1 cellular context compared by ENCODE assay signal in the genomic region with DNA sequence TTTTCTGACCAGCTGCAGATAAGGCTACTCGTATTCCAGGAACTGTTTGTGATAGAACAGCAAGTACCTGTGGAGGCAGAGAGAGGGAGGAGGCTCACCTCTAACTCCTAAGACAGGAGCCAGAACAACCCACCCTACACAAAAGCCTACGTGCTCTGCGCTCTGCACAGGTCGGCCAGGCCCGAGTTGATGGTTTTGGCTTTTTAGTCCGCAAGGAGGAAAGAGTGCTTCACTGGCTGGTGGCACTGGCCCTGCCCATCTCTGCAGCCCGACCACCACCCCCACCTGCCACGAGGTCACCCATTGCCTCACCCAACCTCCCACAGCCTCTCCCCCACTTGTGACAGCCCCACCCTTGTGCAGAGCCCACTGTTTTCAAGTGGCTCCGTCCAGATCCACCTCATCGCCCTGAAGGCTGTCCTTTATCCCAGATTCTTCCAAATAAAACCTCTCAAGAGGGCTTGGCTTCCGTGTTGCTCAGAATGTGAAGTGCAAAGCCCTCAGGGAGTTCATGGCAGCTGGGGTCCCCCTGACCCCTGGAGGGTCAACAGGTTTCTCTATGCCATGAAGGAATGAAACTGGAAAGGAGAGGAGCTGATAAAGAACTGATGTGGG.
TF ChIP-seq lines count a peak whose summit lies in the region.

No MANE protein-coding gene starts in this region.

TF ChIP-seq in GM23338, 12 proteins besides CTCF, POLR2A, EP300 and RAD21 (continued from another document):
- TF ChIP-seq, protein P1, sequence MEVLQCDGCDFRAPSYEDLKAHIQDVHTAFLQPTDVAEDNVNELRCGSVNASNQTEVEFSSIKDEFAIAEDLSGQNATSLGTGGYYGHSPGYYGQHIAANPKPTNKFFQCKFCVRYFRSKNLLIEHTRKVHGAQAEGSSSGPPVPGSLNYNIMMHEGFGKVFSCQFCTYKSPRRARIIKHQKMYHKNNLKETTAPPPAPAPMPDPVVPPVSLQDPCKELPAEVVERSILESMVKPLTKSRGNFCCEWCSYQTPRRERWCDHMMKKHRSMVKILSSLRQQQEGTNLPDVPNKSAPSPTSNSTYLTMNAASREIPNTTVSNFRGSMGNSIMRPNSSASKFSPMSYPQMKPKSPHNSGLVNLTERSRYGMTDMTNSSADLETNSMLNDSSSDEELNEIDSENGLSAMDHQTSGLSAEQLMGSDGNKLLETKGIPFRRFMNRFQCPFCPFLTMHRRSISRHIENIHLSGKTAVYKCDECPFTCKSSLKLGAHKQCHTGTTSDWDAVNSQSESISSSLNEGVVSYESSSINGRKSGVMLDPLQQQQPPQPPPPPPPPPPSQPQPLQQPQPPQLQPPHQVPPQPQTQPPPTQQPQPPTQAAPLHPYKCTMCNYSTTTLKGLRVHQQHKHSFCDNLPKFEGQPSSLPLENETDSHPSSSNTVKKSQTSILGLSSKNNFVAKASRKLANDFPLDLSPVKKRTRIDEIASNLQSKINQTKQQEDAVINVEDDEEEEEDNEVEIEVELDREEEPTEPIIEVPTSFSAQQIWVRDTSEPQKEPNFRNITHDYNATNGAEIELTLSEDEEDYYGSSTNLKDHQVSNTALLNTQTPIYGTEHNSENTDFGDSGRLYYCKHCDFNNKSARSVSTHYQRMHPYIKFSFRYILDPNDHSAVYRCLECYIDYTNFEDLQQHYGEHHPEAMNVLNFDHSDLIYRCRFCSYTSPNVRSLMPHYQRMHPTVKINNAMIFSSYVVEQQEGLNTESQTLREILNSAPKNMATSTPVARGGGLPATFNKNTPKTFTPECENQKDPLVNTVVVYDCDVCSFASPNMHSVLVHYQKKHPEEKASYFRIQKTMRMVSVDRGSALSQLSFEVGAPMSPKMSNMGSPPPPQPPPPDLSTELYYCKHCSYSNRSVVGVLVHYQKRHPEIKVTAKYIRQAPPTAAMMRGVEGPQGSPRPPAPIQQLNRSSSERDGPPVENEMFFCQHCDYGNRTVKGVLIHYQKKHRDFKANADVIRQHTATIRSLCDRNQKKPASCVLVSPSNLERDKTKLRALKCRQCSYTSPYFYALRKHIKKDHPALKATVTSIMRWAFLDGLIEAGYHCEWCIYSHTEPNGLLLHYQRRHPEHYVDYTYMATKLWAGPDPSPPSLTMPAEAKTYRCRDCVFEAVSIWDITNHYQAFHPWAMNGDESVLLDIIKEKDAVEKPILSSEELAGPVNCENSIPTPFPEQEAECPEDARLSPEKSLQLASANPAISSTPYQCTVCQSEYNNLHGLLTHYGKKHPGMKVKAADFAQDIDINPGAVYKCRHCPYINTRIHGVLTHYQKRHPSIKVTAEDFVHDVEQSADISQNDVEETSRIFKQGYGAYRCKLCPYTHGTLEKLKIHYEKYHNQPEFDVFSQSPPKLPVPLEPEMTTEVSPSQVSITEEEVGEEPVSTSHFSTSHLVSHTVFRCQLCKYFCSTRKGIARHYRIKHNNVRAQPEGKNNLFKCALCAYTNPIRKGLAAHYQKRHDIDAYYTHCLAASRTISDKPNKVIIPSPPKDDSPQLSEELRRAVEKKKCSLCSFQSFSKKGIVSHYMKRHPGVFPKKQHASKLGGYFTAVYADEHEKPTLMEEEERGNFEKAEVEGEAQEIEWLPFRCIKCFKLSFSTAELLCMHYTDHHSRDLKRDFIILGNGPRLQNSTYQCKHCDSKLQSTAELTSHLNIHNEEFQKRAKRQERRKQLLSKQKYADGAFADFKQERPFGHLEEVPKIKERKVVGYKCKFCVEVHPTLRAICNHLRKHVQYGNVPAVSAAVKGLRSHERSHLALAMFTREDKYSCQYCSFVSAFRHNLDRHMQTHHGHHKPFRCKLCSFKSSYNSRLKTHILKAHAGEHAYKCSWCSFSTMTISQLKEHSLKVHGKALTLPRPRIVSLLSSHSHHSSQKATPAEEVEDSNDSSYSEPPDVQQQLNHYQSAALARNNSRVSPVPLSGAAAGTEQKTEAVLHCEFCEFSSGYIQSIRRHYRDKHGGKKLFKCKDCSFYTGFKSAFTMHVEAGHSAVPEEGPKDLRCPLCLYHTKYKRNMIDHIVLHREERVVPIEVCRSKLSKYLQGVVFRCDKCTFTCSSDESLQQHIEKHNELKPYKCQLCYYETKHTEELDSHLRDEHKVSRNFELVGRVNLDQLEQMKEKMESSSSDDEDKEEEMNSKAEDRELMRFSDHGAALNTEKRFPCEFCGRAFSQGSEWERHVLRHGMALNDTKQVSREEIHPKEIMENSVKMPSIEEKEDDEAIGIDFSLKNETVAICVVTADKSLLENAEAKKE (CRISPR knock-in tag; IDR thresholded peaks at IDR 0.05) = no peak
- 0 out of 2 replicates have a peak, but pooled peaks have one; percentile 21 for TF ChIP-seq POLR2AphosphoS5 (IDR thresholded peaks at IDR 0.05; ENCODE audit: low read depth)
